Comparison of ENCODE assay signal across 11 cellular contexts in genomic region chr5:6829150-6829784, GRCh38.
DNase-seq lines count a peak whose midpoint lies in the region; ATAC-seq, FAIRE-seq and TF ChIP-seq lines count a peak whose summit lies in the region.
"Had no signal": no experiment of that assay in that cellular context is flagged by ENCODE, and none has a peak within 500 bp of the region (broad histone marks: within the 10 kb centered on the region; RNA-seq: fewer than 3 reads in every experiment).

No MANE protein-coding gene starts in this region.

- TF ChIP-seq CTCF in AG04449 (IDR thresholded peaks at IDR 0.05; ENCODE audit: insufficient read depth, low read length, missing control alignments) (no peak), testis (IDR thresholded peaks at IDR 0.05) (no peak)

- H3K27me3 ChIP-seq in testis = no peaks in the 10 kb centered on the region
- H3K27me3 ChIP-seq: vagina had no signal

- TF ChIP-seq POLR2A in testis (IDR thresholded peaks at IDR 0.05) = no peak

- H3K4me3 ChIP-seq in AG04449 (ENCODE audit: low read depth, low read length) = no peak overlapping the region
- no peak overlapping the region for H3K4me3 ChIP-seq in testis
- H3K4me3 ChIP-seq: vagina had no signal

- no peaks in the 10 kb centered on the region for H3K9me3 ChIP-seq in testis
- H3K9me3 ChIP-seq: vagina had no signal

- peak; percentile 5 for FAIRE-seq in urothelium cell line (lab: Jason Lieb, UNC)
- FAIRE-seq: TTC549 had no signal

- no peaks in the 10 kb centered on the region for H3K36me3 ChIP-seq in testis (ENCODE audit: low read depth, missing control alignments)
- H3K36me3 ChIP-seq: vagina had no signal

- H3K4me1 ChIP-seq in testis = no peaks in the 10 kb centered on the region
- H3K4me1 ChIP-seq: vagina had no signal

- intact Hi-C loops in testis (cut with DNase I; ENCODE audit: low total_unique reads) = no loop called here

- ATAC-seq in GM19043 (IDR thresholded peaks at IDR 0.05; ENCODE audit: low read depth, unreplicated experiment) (peak; percentile 63), HG03097 (IDR thresholded peaks at IDR 0.05; ENCODE audit: low FRiP score, unreplicated experiment) (peak; percentile 80), SK-N-SH treated with all-trans-retinoic acid at 6 μM for 48 hours (no peak)

- CTCF ChIA-PET in AG04449 (lab: Yijun Ruan, JAX) = interaction anchor here (0.8 to 0.9 kb wide), 2 partner anchors 252 to 256 kb away, joined by 3 read pairs; no protein-coding TSS in a partner anchor

- 72 to 78% methylated on average over 5 of the region's 5 CpGs for WGBS in testis, 2 donors

- no peak overlapping the region for H3K27ac ChIP-seq in testis
- H3K27ac ChIP-seq: vagina had no signal

- peak; percentile 10 for DNase-seq in AG04449 (ENCODE audit: low read depth, low spot score)
- peak; percentile 35 for DNase-seq in activated T-helper 9 cell treated with anti-CD3 and anti-CD28 coated beads, Interleukin-2, amount 50 U/mL, for 16 hours (ENCODE audit: low read depth)
- DNase-seq in urothelium cell line (ENCODE audit: low spot score) = no peak
- DNase-seq in testis = no peak
- no peak for DNase-seq in medulla oblongata (ENCODE audit: extremely low spot score)
- DNase-seq: left cardiac atrium had no signal

- POLR2A ChIA-PET in AG04449 (lab: Yijun Ruan, JAX) = no interaction called here

TF ChIP-seq in SK-N-SH treated with all-trans-retinoic acid at 6 μM for 48 hours, 23 proteins besides CTCF, POLR2A, EP300 and RAD21:
- TF ChIP-seq ZFP30 (CRISPR knock-in tag; IDR thresholded peaks at IDR 0.05) (no peak), CSDC2 (CRISPR knock-in tag; IDR thresholded peaks at IDR 0.05) (no peak), CSRNP3 (CRISPR knock-in tag; IDR thresholded peaks at IDR 0.05) (no peak), ESRRG (CRISPR knock-in tag; IDR thresholded peaks at IDR 0.05) (no peak), TOX (CRISPR knock-in tag; IDR thresholded peaks at IDR 0.05; ENCODE audit: borderline replicate concordance) (no peak), TSHZ2 (CRISPR knock-in tag; IDR thresholded peaks at IDR 0.05) (no peak)

Comparison
In these comparisons a context has a peak if more than half of its experiments do, and no peak if none do; other contexts are left out.
1. DNase-seq: peak in AG04449 (single experiment) and activated T-helper 9 cell treated with anti-CD3 and anti-CD28 coated beads, Interleukin-2, amount 50 U/mL, for 16 hours (single experiment); none in urothelium cell line (single experiment), testis (single experiment) and medulla oblongata (single experiment).